21 cellular contexts compared by ENCODE assay signal in the genomic region with DNA sequence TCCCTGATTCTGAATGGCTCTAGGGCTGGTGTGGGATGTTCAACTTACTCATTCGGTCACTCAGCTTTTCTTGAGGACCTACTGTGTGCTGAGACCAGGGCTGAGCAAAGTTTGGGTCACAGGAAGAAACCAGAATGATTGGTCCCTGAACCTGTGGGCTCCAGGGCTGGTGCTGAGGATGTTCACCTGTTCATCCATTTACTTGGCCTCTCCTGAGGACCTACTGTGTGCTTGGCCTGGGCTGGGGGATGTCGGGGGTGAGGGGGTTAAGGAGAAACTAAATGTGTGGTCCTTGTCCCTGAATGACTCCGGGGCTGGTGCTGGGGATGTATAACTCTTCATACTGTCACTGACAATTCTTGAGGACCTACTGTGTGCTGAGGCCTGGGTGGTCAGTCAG. TPM values are rescaled to one million over a fixed set of nuclear protein-coding genes. Genes with fewer than 3 reads are reported as not detected.
"Had no signal": no experiment of that assay in that cellular context is flagged by ENCODE, and none has a peak within 500 bp of the region (broad histone marks: within the 10 kb centered on the region; RNA-seq: fewer than 3 reads in every experiment).

No MANE protein-coding gene starts in this region.

- H3K27me3 ChIP-seq: neural progenitor cell, pancreas, right atrium auricular region, stomach, tibial artery, transverse colon, upper lobe of right lung, vagina had no signal

- H3K9me3 ChIP-seq: pancreas, prostate gland, right atrium auricular region, upper lobe of right lung, vagina had no signal

- H3K4me1 ChIP-seq: neural progenitor cell, pancreas, prostate gland, transverse colon, upper lobe of right lung, vagina had no signal

- H2AFZ ChIP-seq: neural progenitor cell had no signal

- H3K36me3 ChIP-seq: neural progenitor cell, pancreas, prostate gland, transverse colon, upper lobe of right lung had no signal

- DNase-seq: naive thymus-derived CD4-positive, alpha-beta T cell; natural killer cell; small intestine; stimulated activated CD4-positive, alpha-beta T cell treated with anti-CD3 and anti-CD28 coated beads, Interleukin-2, amount 100 ng/mL, for 48 hours; stimulated activated CD4-positive, alpha-beta T cell treated with anti-CD3 and anti-CD28 coated beads, Interleukin-4, amount 100 ng/mL, for 24 hours; stimulated activated naive CD4-positive, alpha-beta T cell treated with Interleukin-2 at 50 U/mL for 16 hours; stomach; tibial artery; transverse colon; upper lobe of right lung had no signal

- ATAC-seq: naive thymus-derived CD4-positive, alpha-beta T cell; natural killer cell; sciatic nerve; stimulated activated effector memory CD8-positive, alpha-beta T cell treated with anti-CD3 and anti-CD28 coated beads, Interleukin-12 subunit alpha, Interleukin-12 subunit beta, amount 100 ng/mL, for 72 hours; upper lobe of right lung had no signal

- H3K9ac ChIP-seq: neural progenitor cell had no signal

- H3K27ac ChIP-seq: neural progenitor cell, pancreas, prostate gland, right atrium auricular region, stomach, tibial artery, transverse colon, upper lobe of right lung, vagina had no signal

- H3K4me2 ChIP-seq: neural progenitor cell had no signal

- H3K4me3 ChIP-seq: neural progenitor cell, pancreas, prostate gland, upper lobe of right lung, vagina had no signal

- FAIRE-seq: pancreas, small intestine, urothelium cell line had no signal

RNA-seq across cellular contexts. Expression of a gene that starts 10.3 kb away (rescaled TPM):
- total RNA-seq: osteocyte had no signal
- polyA plus RNA-seq: neural cell had no signal

RNA-seq across cellular contexts. Expression of a gene that starts 18.3 kb away (rescaled TPM):
- total RNA-seq: prostate gland, right atrium auricular region, subcutaneous adipose tissue, transverse colon, upper lobe of right lung had no signal
- polyA plus RNA-seq: naive thymus-derived CD4-positive, alpha-beta T cell had no signal
